17 cellular contexts compared by ENCODE assay signal in genomic region chr5:123722451-123722850, GRCh38.
"Had no signal": no experiment of that assay in that cellular context is flagged by ENCODE, and none has a peak within 500 bp of the region (broad histone marks: within the 10 kb centered on the region; RNA-seq: fewer than 3 reads in every experiment).

No MANE protein-coding gene starts in this region.

- H3K27ac Mint-ChIP-seq: endodermal cell; naive thymus-derived CD4-positive, alpha-beta T cell had no signal

- ATAC-seq: heart left ventricle; left lobe of liver; naive thymus-derived CD4-positive, alpha-beta T cell; psoas muscle; sciatic nerve had no signal

- DNase-seq: dermis blood vessel endothelial cell; endodermal cell; heart left ventricle; hippocampal formation; mammary epithelial cell; naive thymus-derived CD4-positive, alpha-beta T cell; nephron progenitor cell; psoas muscle; small intestine; stimulated activated CD4-positive, alpha-beta T cell treated with anti-CD3 and anti-CD28 coated beads, Interleukin-12 subunit alpha, Interleukin-12 subunit beta, amount 100 ng/mL, for 4 hours; stimulated activated naive CD4-positive, alpha-beta T cell; stomach; substantia nigra; transverse colon had no signal

- H3K27me3 Mint-ChIP-seq: naive thymus-derived CD4-positive, alpha-beta T cell had no signal

- H3K4me1 Mint-ChIP-seq: endodermal cell; naive thymus-derived CD4-positive, alpha-beta T cell had no signal

- H3K4me3 ChIP-seq: heart left ventricle, psoas muscle, stomach, thoracic aorta, transverse colon had no signal

- H3K36me3 Mint-ChIP-seq: naive thymus-derived CD4-positive, alpha-beta T cell had no signal

- H3K4me3 Mint-ChIP-seq: endodermal cell; naive thymus-derived CD4-positive, alpha-beta T cell; nephron progenitor cell had no signal
